ENCODE assay signal across 17 cellular contexts in the genomic region with DNA sequence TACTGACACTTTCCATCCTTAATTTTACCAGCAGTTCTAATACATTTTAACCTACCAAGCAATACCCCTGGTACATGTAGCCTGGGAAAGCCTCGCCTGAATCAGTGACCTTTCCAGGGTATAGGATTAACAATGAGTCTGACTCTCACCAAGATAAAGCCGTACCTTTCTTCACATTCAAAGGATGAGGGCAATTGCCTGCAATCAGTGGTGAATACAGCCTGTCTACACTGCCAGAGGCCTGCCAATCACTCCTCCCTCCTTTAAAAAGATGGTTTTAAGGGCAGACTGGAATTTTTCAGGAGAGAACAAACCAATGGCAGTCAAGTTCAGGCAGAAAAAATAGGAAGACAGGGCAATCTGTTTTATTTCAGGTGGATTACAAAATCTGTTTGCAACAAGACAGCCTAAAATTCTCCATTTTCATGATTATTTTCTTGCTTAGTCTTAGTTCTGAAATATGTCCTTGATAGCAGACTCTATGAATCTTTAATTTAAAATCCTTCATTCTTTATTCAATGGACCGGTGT. TPM values are rescaled to one million over a fixed set of nuclear protein-coding genes. Genes with fewer than 3 reads are reported as not detected.
DNase-seq lines count a peak whose midpoint lies in the region; ATAC-seq and TF ChIP-seq lines count a peak whose summit lies in the region.
"Had no signal": no experiment of that assay in that cellular context is flagged by ENCODE, and none has a peak within 500 bp of the region (broad histone marks: within the 10 kb centered on the region; RNA-seq: fewer than 3 reads in every experiment).

No MANE protein-coding gene starts in this region.

- no peak for TF ChIP-seq CTCF in brain (conservative IDR thresholded peaks at IDR 0.05)
- no peak for TF ChIP-seq CTCF in tibial artery (IDR thresholded peaks at IDR 0.05)
- no peak for TF ChIP-seq CTCF in foreskin fibroblast (IDR thresholded peaks at IDR 0.05; ENCODE audit: low read depth, low read length)

- H3K27me3 Mint-ChIP-seq in brain (peaks cover 22% of the 10 kb centered on the region), memory B cell (peaks cover 10% of the 10 kb centered on the region)

- H3K27me3 ChIP-seq in tibial artery: peaks cover 0 to 10% of the 10 kb centered on the region in 2 donors

- H3K4me3 ChIP-seq in tibial artery: no peak overlapping the region
- no peak overlapping the region for H3K4me3 ChIP-seq in foreskin fibroblast (ENCODE audit: low read depth in 1 of 2, low read length in 2 of 2)
- H3K4me3 ChIP-seq: BLaER1 treated with 17β-estradiol and CSF1 and Interleukin-3, amounts not matched to agents 10 nM and 100 nM; GM12878 had no signal

- DNase-seq in NCI-H82 (lab: John Stamatoyannopoulos, UW): peak; percentile 17
- no peak for DNase-seq in NCI-H82 treated with DMSO at 0.1 percent for 48 hours (lab: John Stamatoyannopoulos, UW; ENCODE audit: unreplicated experiment)
- no peak for DNase-seq in memory B cell (ENCODE audit: low spot score in 2 of 2)
- no peak for DNase-seq in tibial artery
- no peak for DNase-seq in foreskin fibroblast
- DNase-seq in activated CD4-positive, alpha-beta T cell treated with anti-CD3 and anti-CD28 coated beads for 4 hours: no peak
- DNase-seq: 8988T, DMS53, NCI-H1105 treated with DMSO at 0.1 percent for 48 hours, NCI-H187, NCI-H2171, NCI-H510A treated with DMSO at 0.1 percent for 48 hours, RPMI8226 had no signal

- H3K9me3 Mint-ChIP-seq in brain: peaks cover 0 to 5% (median 0%) of the 10 kb centered on the region in 5 experiments
- no peaks in the 10 kb centered on the region for H3K9me3 Mint-ChIP-seq in memory B cell

- H3K27ac Mint-ChIP-seq in brain: peak overlapping the region; percentile 21 to 91 (median 54)
- peak overlapping the region; percentile 43 for H3K27ac Mint-ChIP-seq in memory B cell

- H3K36me3 Mint-ChIP-seq in brain: peaks cover 43% of the 10 kb centered on the region
- H3K36me3 Mint-ChIP-seq in memory B cell: peaks cover 12% of the 10 kb centered on the region

- peak overlapping the region; percentile 34 to 36 for H3K27ac ChIP-seq in tibial artery
- H3K27ac ChIP-seq: BLaER1 treated with 17β-estradiol and CSF1 and Interleukin-3, amounts not matched to agents 10 nM and 100 nM had no signal

- H3K4me1 Mint-ChIP-seq in brain (peaks cover 73% of the 10 kb centered on the region), memory B cell (peaks cover 31% of the 10 kb centered on the region)

- ATAC-seq in memory B cell (ENCODE audit: low read depth): no peak
- ATAC-seq in GM21786 (IDR thresholded peaks at IDR 0.05; ENCODE audit: unreplicated experiment): no peak
- ATAC-seq: GM12878 had no signal

- no peaks in the 10 kb centered on the region for H3K9me3 ChIP-seq in tibial artery
- H3K9me3 ChIP-seq: BLaER1 treated with 17β-estradiol and CSF1 and Interleukin-3, amounts not matched to agents 10 nM and 100 nM had no signal

- H3K4me3 Mint-ChIP-seq in brain (peak overlapping the region; percentile 72 to 98 (median 95)), memory B cell (no peak overlapping the region)

- H3K36me3 ChIP-seq in tibial artery: peaks cover 0 to 5% (median 5%) of the 10 kb centered on the region in 3 donors
- H3K36me3 ChIP-seq: BLaER1 treated with 17β-estradiol and CSF1 and Interleukin-3, amounts not matched to agents 10 nM and 100 nM had no signal

- H3K4me1 ChIP-seq in tibial artery: peaks cover 0 to 38% (median 15%) of the 10 kb centered on the region in 4 donors

- intact Hi-C loops in tibial artery (cut with DNase I; ENCODE audit: low total_unique reads): no loop called here

RNA-seq across cellular contexts. Expression of a gene that starts 4.8 kb away (rescaled TPM):
- 6.1 TPM for polyA plus RNA-seq in brain (ENCODE audit: insufficient read depth, low read depth, low replicate concordance)
